Comparison of ENCODE assay signal across 14 cellular contexts in genomic region chr7:140251824-140252555, GRCh38.
DNase-seq lines count a peak whose midpoint lies in the region; ATAC-seq and TF ChIP-seq lines count a peak whose summit lies in the region.
"Had no signal": no experiment of that assay in that cellular context is flagged by ENCODE, and none has a peak within 500 bp of the region (broad histone marks: within the 10 kb centered on the region; RNA-seq: fewer than 3 reads in every experiment).

No MANE protein-coding gene starts in this region.

- peaks cover 4% of the 10 kb centered on the region for H3K9me3 Mint-ChIP-seq in activated CD4-positive, alpha-beta T cell treated with anti-CD3 and anti-CD28 coated beads, Interleukin-2, amount 10 ng/mL, durations not matched to agents 24 days and 14 days

- TF ChIP-seq POLR2A in NB4 (IDR thresholded peaks at IDR 0.05; ENCODE audit: extremely low read depth, insufficient read length) (no peak), esophagus squamous epithelium (IDR thresholded peaks at IDR 0.05) (no peak)

- no peak overlapping the region for H3K9ac ChIP-seq in smooth muscle cell (ENCODE audit: low read depth)

- no peak overlapping the region for H3K4me2 ChIP-seq in smooth muscle cell

- peaks cover 26% of the 10 kb centered on the region for H3K4me1 Mint-ChIP-seq in activated CD4-positive, alpha-beta T cell treated with anti-CD3 and anti-CD28 coated beads, Interleukin-2, amount 10 ng/mL, durations not matched to agents 24 days and 14 days

- peaks cover 0 to 10% (median 4%) of the 10 kb centered on the region in 3 donors for H3K4me1 ChIP-seq in esophagus squamous epithelium
- H3K4me1 ChIP-seq in smooth muscle cell (ENCODE audit: low read depth), result peaks cover 4% of the 10 kb centered on the region
- H3K4me1 ChIP-seq: psoas muscle had no signal

- H3K4me3 ChIP-seq in NB4 (ENCODE audit: low read depth, low read length) (no peak overlapping the region), esophagus squamous epithelium (no peak overlapping the region), smooth muscle cell (no peak overlapping the region)
- H3K4me3 ChIP-seq: psoas muscle had no signal

- H3K9me3 ChIP-seq in esophagus squamous epithelium, result no peaks in the 10 kb centered on the region
- no peaks in the 10 kb centered on the region for H3K9me3 ChIP-seq in smooth muscle cell (replicated peaks; ENCODE audit: low read depth)
- H3K9me3 ChIP-seq: psoas muscle had no signal

- H3K27me3 ChIP-seq in esophagus squamous epithelium, result no peaks in the 10 kb centered on the region
- no peaks in the 10 kb centered on the region for H3K27me3 ChIP-seq in smooth muscle cell (ENCODE audit: low read depth)

- peaks cover 3% of the 10 kb centered on the region for H3F3A ChIP-seq in smooth muscle cell (ENCODE audit: low read depth)

- intact Hi-C loops in activated CD4-positive, alpha-beta T cell treated with anti-CD3 and anti-CD28 coated beads, Interleukin-2, amount 10 ng/mL, durations not matched to agents 24 days and 14 days (cut with micrococcal nuclease), result loop anchor here (1.0 to 5.0 kb wide), 2 partner anchors 21 to 150 kb away; partner anchors contain the start of gene RAB19
- intact Hi-C loops in esophagus squamous epithelium (cut with DNase I), result no loop called here

- H3K36me3 Mint-ChIP-seq in activated CD4-positive, alpha-beta T cell treated with anti-CD3 and anti-CD28 coated beads, Interleukin-2, amount 10 ng/mL, durations not matched to agents 24 days and 14 days (ENCODE audit: low read depth), result peaks cover under 1% of the 10 kb centered on the region
- H3K36me3 Mint-ChIP-seq: activated naive CD8-positive, alpha-beta T cell had no signal

- ATAC-seq in HG03457 (IDR thresholded peaks at IDR 0.05; ENCODE audit: unreplicated experiment) (no peak), HG02852 (IDR thresholded peaks at IDR 0.05; ENCODE audit: unreplicated experiment) (no peak)
- ATAC-seq: HCT116 had no signal

- 81 to 97% methylated on average over 5 of the region's 5 CpGs for WGBS in esophagus squamous epithelium, 2 donors
- WGBS in smooth muscle cell (ENCODE audit: low lambda C conversion rate), result 99% methylated on average over 5 of the region's 5 CpGs

- H3K79me2 ChIP-seq in smooth muscle cell (ENCODE audit: low read depth), result no peaks in the 10 kb centered on the region

- DNase-seq in activated CD4-positive, alpha-beta T cell treated with anti-CD3 and anti-CD28 coated beads, Interleukin-2, amount 10 ng/mL, durations not matched to agents 24 days and 14 days, result no peak
- no peak for DNase-seq in activated CD4-positive, alpha-beta T cell treated with anti-CD3 and anti-CD28 coated beads for 1 hour
- peak; percentile 68 for DNase-seq in NB4 (ENCODE audit: low read depth)
- no peak for DNase-seq in esophagus squamous epithelium (lab: John Stamatoyannopoulos, UW)
- DNase-seq in smooth muscle cell (lab: John Stamatoyannopoulos, UW; ENCODE audit: unreplicated experiment), result no peak
- DNase-seq in RPMI8226, result no peak
- DNase-seq: 8988T, NCI-H748 treated with DMSO at 0.1 percent for 48 hours, psoas muscle had no signal

- H3K4me3 Mint-ChIP-seq in activated CD4-positive, alpha-beta T cell treated with anti-CD3 and anti-CD28 coated beads, Interleukin-2, amount 10 ng/mL, durations not matched to agents 24 days and 14 days, result no peak overlapping the region
- H3K4me3 Mint-ChIP-seq: activated CD8-positive, alpha-beta T cell treated with anti-CD3 and anti-CD28 coated beads, Interleukin-2, amount 10 ng/mL, durations not matched to agents 7 days and 5 days; activated naive CD8-positive, alpha-beta T cell had no signal

- no peak overlapping the region for H2AFZ ChIP-seq in smooth muscle cell (ENCODE audit: low read depth)

- H3K36me3 ChIP-seq in esophagus squamous epithelium (no peaks in the 10 kb centered on the region), smooth muscle cell (ENCODE audit: low read depth) (no peaks in the 10 kb centered on the region)

- H3K27ac ChIP-seq in esophagus squamous epithelium, result peak overlapping the region in 3 of 4 donors; percentile 8 to 60 (median 29)
- peak overlapping the region; percentile 43 for H3K27ac ChIP-seq in smooth muscle cell (ENCODE audit: low read depth)
- H3K27ac ChIP-seq: psoas muscle had no signal

- TF ChIP-seq CTCF in NB4 (IDR thresholded peaks at IDR 0.05; ENCODE audit: low read depth, low read length) (no peak), esophagus squamous epithelium (IDR thresholded peaks at IDR 0.05) (no peak), smooth muscle cell (IDR thresholded peaks at IDR 0.05; ENCODE audit: borderline replicate concordance, insufficient read depth, poor library complexity, severe bottlenecking) (no peak)

- peaks cover 6% of the 10 kb centered on the region for H4K20me1 ChIP-seq in smooth muscle cell (ENCODE audit: low read depth)

- peak overlapping the region; percentile 52 for H3K27ac Mint-ChIP-seq in activated CD4-positive, alpha-beta T cell treated with anti-CD3 and anti-CD28 coated beads, Interleukin-2, amount 10 ng/mL, durations not matched to agents 24 days and 14 days

- no peaks in the 10 kb centered on the region for H3K27me3 Mint-ChIP-seq in activated CD4-positive, alpha-beta T cell treated with anti-CD3 and anti-CD28 coated beads, Interleukin-2, amount 10 ng/mL, durations not matched to agents 24 days and 14 days
- H3K27me3 Mint-ChIP-seq: activated naive CD8-positive, alpha-beta T cell had no signal
